ENCODE assay signal across 10 cellular contexts in genomic region chr7:29955799-29956476, GRCh38. TPM values are rescaled to one million over a fixed set of nuclear protein-coding genes. Genes with fewer than 3 reads are reported as not detected.
DNase-seq lines count a peak whose midpoint lies in the region; ATAC-seq and TF ChIP-seq lines count a peak whose summit lies in the region.
"Had no signal": no experiment of that assay in that cellular context is flagged by ENCODE, and none has a peak within 500 bp of the region (broad histone marks: within the 10 kb centered on the region; RNA-seq: fewer than 3 reads in every experiment).

No MANE protein-coding gene starts in this region.

- H3K4me3 ChIP-seq in BLaER1 treated with 17β-estradiol and CSF1 and Interleukin-3, amounts not matched to agents 10 nM and 100 nM: no peak overlapping the region

- H3K36me3 Mint-ChIP-seq in activated T-cell treated with anti-CD3 and anti-CD28 coated beads, Interleukin-2, amount 50 U/mL, for 72 hours (ENCODE audit: insufficient read depth in 2 of 2): no peaks in the 10 kb centered on the region
- peaks cover 24% of the 10 kb centered on the region for H3K36me3 Mint-ChIP-seq in type B pancreatic cell

- ATAC-seq in HG03354 (IDR thresholded peaks at IDR 0.05; ENCODE audit: poor library complexity, severe bottlenecking, unreplicated experiment): peak; percentile 71
- ATAC-seq in activated T-cell treated with anti-CD3 and anti-CD28 coated beads, Interleukin-2, amount 50 U/mL, for 72 hours (replicated peaks in 1 of 2): peak; percentile 80 to 82
- ATAC-seq: left colon had no signal

- peak overlapping the region; percentile 4 to 70 (median 47); a peak in 19 of 22 replicates for H3K4me2 ChIP-seq in BLaER1 treated with 17β-estradiol and CSF1 and Interleukin-3, amounts not matched to agents 10 nM and 100 nM

- no peaks in the 10 kb centered on the region; a peak in 1 of 22 replicates for H3K36me3 ChIP-seq in BLaER1 treated with 17β-estradiol and CSF1 and Interleukin-3, amounts not matched to agents 10 nM and 100 nM

- peak overlapping the region; percentile 8 to 50 for H3K4me3 Mint-ChIP-seq in activated T-cell treated with anti-CD3 and anti-CD28 coated beads, Interleukin-2, amount 50 U/mL, for 72 hours
- no peak overlapping the region for H3K4me3 Mint-ChIP-seq in type B pancreatic cell

- no peak for TF ChIP-seq CTCF in type B pancreatic cell (conservative IDR thresholded peaks at IDR 0.05)

- H3K4me1 Mint-ChIP-seq in activated T-cell treated with anti-CD3 and anti-CD28 coated beads, Interleukin-2, amount 50 U/mL, for 72 hours (ENCODE audit: low read depth): peaks cover 18% of the 10 kb centered on the region
- H3K4me1 Mint-ChIP-seq in type B pancreatic cell (ENCODE audit: unreplicated experiment): peaks cover 20% of the 10 kb centered on the region

- H3K9me3 Mint-ChIP-seq in activated T-cell treated with anti-CD3 and anti-CD28 coated beads, Interleukin-2, amount 50 U/mL, for 72 hours: no peaks in the 10 kb centered on the region
- no peaks in the 10 kb centered on the region for H3K9me3 Mint-ChIP-seq in type B pancreatic cell

- peaks cover 7 to 12% (median 10%) of the 10 kb centered on the region in 10 experiments for H3K4me1 ChIP-seq in BLaER1 treated with 17β-estradiol and CSF1 and Interleukin-3, amounts not matched to agents 10 nM and 100 nM

- no peak overlapping the region for H3K27ac ChIP-seq in BLaER1 treated with 17β-estradiol and CSF1 and Interleukin-3, amounts not matched to agents 10 nM and 100 nM

- peaks cover 4% of the 10 kb centered on the region for H3K27me3 Mint-ChIP-seq in activated T-cell treated with anti-CD3 and anti-CD28 coated beads, Interleukin-2, amount 50 U/mL, for 72 hours (ENCODE audit: low read depth)
- H3K27me3 Mint-ChIP-seq in type B pancreatic cell: no peaks in the 10 kb centered on the region

- no peak overlapping the region for H3K27ac Mint-ChIP-seq in activated T-cell treated with anti-CD3 and anti-CD28 coated beads, Interleukin-2, amount 50 U/mL, for 72 hours
- no peak overlapping the region for H3K27ac Mint-ChIP-seq in type B pancreatic cell

- H3K9me3 ChIP-seq in BLaER1 treated with 17β-estradiol and CSF1 and Interleukin-3, amounts not matched to agents 10 nM and 100 nM (replicated peaks in 1 of 11): peaks cover 4 to 11% (median 8%) of the 10 kb centered on the region in 11 experiments

- DNase-seq in GM19240 (ENCODE audit: insufficient read length, low spot score) (peak; percentile 19), NCI-H2107 treated with DMSO at 0.1 percent for 48 hours (lab: John Stamatoyannopoulos, UW; ENCODE audit: unreplicated experiment) (no peak), iPS-NIHi7 (ENCODE audit: extremely low spot score) (no peak), type B pancreatic cell (ENCODE audit: extremely low spot score, unreplicated experiment) (no peak), T1000 (lab: John Stamatoyannopoulos, UW) (no peak)
- DNase-seq in activated T-cell treated with anti-CD3 and anti-CD28 coated beads, Interleukin-2, amount 50 U/mL, for 72 hours: peak; percentile 10 to 17
- DNase-seq: NCI-H774 had no signal

- no peak overlapping the region for H3K9ac ChIP-seq in BLaER1 treated with 17β-estradiol and CSF1 and Interleukin-3, amounts not matched to agents 10 nM and 100 nM

- no peaks in the 10 kb centered on the region for H3K27me3 ChIP-seq in BLaER1 treated with 17β-estradiol and CSF1 and Interleukin-3, amounts not matched to agents 10 nM and 100 nM

- H4K20me1 ChIP-seq in BLaER1 treated with 17β-estradiol and CSF1 and Interleukin-3, amounts not matched to agents 10 nM and 100 nM: no peaks in the 10 kb centered on the region

RNA-seq across cellular contexts. Expression of gene SCRN1, which starts 33.7 kb away (rescaled TPM):
- 10 to 100 TPM; 10.3 to 14.0 TPM for total RNA-seq in activated T-cell treated with anti-CD3 and anti-CD28 coated beads, Interleukin-2, amount 50 U/mL, for 72 hours
- total RNA-seq in type B pancreatic cell (ENCODE audit: low replicate concordance): 62.7 and 79.6 TPM in 2 replicates

Comparison
In these comparisons a context has a peak if more than half of its experiments do, and no peak if none do; other contexts are left out.
1. DNase-seq: peak in GM19240 (single experiment) and activated T-cell treated with anti-CD3 and anti-CD28 coated beads, Interleukin-2, amount 50 U/mL, for 72 hours (2 of 2); none in NCI-H2107 treated with DMSO at 0.1 percent for 48 hours (single experiment), iPS-NIHi7 (single experiment), type B pancreatic cell (single experiment) and T1000 (single experiment).